Comparison of ENCODE assay signal across 16 cellular contexts in the genomic region with DNA sequence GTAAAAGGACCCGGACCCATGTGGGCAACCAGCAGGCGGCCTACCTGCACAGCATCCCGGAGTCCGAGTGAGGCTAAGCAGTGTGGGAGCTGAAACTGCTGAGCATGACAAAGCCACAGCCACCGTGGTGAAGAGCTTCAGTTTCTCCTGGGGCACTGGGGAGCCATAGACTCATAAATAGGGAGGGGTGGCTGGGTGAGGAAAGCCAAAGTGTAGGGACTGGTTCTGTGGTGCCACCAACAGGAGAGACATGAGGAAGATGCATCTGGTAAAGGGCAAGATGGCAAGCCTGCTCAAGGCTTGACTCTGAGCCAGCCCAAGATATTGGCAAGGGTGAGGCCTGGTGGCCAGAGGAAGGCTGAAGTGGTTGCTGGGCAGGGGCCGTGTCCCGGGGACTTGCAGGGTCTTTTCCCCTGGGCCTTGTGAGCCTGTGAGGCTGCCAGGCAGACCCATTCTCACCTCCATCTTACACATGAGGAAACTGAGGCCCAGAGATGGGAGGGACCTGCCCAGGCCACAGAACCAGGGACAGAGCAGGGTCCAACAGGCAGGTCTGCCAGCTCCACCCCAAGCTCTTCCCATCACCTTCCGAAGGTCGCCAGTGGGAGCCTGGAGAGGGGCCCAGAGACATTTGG. TPM values are rescaled to one million over a fixed set of nuclear protein-coding genes. Genes with fewer than 3 reads are reported as not detected.
DNase-seq lines count a peak whose midpoint lies in the region; ATAC-seq and TF ChIP-seq lines count a peak whose summit lies in the region.
"Had no signal": no experiment of that assay in that cellular context is flagged by ENCODE, and none has a peak within 500 bp of the region (broad histone marks: within the 10 kb centered on the region; RNA-seq: fewer than 3 reads in every experiment).

No MANE protein-coding gene starts in this region.

- H3K27me3 ChIP-seq in CD4-positive, alpha-beta memory T cell (ENCODE audit: insufficient read depth, low read length): no peaks in the 10 kb centered on the region
- no peaks in the 10 kb centered on the region for H3K27me3 ChIP-seq in OCI-LY3 (ENCODE audit: low read depth, low read length)

- peaks cover 15 to 34% of the 10 kb centered on the region in 2 donors for H3K36me3 Mint-ChIP-seq in CD4-positive, alpha-beta memory T cell
- peaks cover 14% of the 10 kb centered on the region for H3K36me3 Mint-ChIP-seq in activated naive CD8-positive, alpha-beta T cell treated with anti-CD3 and anti-CD28 coated beads for 36 hours
- H3K36me3 Mint-ChIP-seq in natural killer cell treated with Interleukin-12 subunit alpha and Interleukin-12 subunit beta and Interleukin-15 and Interleukin-18, amount 100 ng/mL, for 72 hours: peaks cover 6% of the 10 kb centered on the region

- no peak overlapping the region for H3K4me3 ChIP-seq in CD4-positive, alpha-beta memory T cell (ENCODE audit: low read length in 2 of 2)
- H3K4me3 ChIP-seq in OCI-LY3 (ENCODE audit: low read length): no peak overlapping the region

- H4K20me1 ChIP-seq in OCI-LY3 (ENCODE audit: insufficient read depth, low read length): no peaks in the 10 kb centered on the region

- CTCF ChIA-PET in CD4-positive, alpha-beta memory T cell (lab: Charles Lee; ENCODE audit: partially characterized antibody): interaction anchor here (0.9 to 5.7 kb wide), 10 partner anchors 11 to 159 kb away, joined by 3 to 38 read pairs (median 4); a partner anchor contains a TSS

- no peak for ATAC-seq in natural killer cell treated with Interleukin-12 subunit alpha and Interleukin-12 subunit beta and Interleukin-15 and Interleukin-18, amount 100 ng/mL, for 72 hours
- no peak for ATAC-seq in HG02885 (IDR thresholded peaks at IDR 0.05; ENCODE audit: poor library complexity, unreplicated experiment)
- ATAC-seq: left cardiac atrium had no signal

- no peak for DNase-seq in CD4-positive, alpha-beta memory T cell
- no peak for DNase-seq in activated naive CD8-positive, alpha-beta T cell treated with anti-CD3 and anti-CD28 coated beads for 36 hours
- DNase-seq in natural killer cell treated with Interleukin-12 subunit alpha and Interleukin-12 subunit beta and Interleukin-15 and Interleukin-18, amount 100 ng/mL, for 72 hours (ENCODE audit: low spot score): no peak
- DNase-seq in occipital lobe (lab: John Stamatoyannopoulos, UW): no peak
- DNase-seq in NOMO-1 treated with DMSO at 0.1 percent for 48 hours (lab: John Stamatoyannopoulos, UW; ENCODE audit: unreplicated experiment): no peak
- DNase-seq: activated CD4-positive, CD25-positive, alpha-beta regulatory T cell; central memory CD4-positive, alpha-beta T cell; KG1; NCI-H2171 treated with DMSO at 0.1 percent for 48 hours; NCI-H774; SW 1271; trophoblast cell had no signal

- peak; percentile 18 for TF ChIP-seq CTCF in OCI-LY3 (IDR thresholded peaks at IDR 0.05; ENCODE audit: low read depth, low read length)

- no peak overlapping the region for H2AFZ ChIP-seq in OCI-LY3 (ENCODE audit: low read depth, low read length)
- H2AFZ ChIP-seq: parathyroid adenoma had no signal

- H3K4me2 ChIP-seq in OCI-LY3 (ENCODE audit: low read length): no peak overlapping the region

- no peak overlapping the region for H3K27ac ChIP-seq in CD4-positive, alpha-beta memory T cell (ENCODE audit: low read depth, low read length)
- no peak overlapping the region for H3K27ac ChIP-seq in OCI-LY3 (ENCODE audit: low read length)
- H3K27ac ChIP-seq: parathyroid adenoma had no signal

- no peak overlapping the region for H3K4me3 Mint-ChIP-seq in CD4-positive, alpha-beta memory T cell
- no peak overlapping the region for H3K4me3 Mint-ChIP-seq in activated naive CD8-positive, alpha-beta T cell treated with anti-CD3 and anti-CD28 coated beads for 36 hours
- H3K4me3 Mint-ChIP-seq in natural killer cell treated with Interleukin-12 subunit alpha and Interleukin-12 subunit beta and Interleukin-15 and Interleukin-18, amount 100 ng/mL, for 72 hours: no peak overlapping the region

- no peaks in the 10 kb centered on the region for H3K9me3 Mint-ChIP-seq in CD4-positive, alpha-beta memory T cell
- no peaks in the 10 kb centered on the region for H3K9me3 Mint-ChIP-seq in activated naive CD8-positive, alpha-beta T cell treated with anti-CD3 and anti-CD28 coated beads for 36 hours
- H3K9me3 Mint-ChIP-seq in natural killer cell treated with Interleukin-12 subunit alpha and Interleukin-12 subunit beta and Interleukin-15 and Interleukin-18, amount 100 ng/mL, for 72 hours: no peaks in the 10 kb centered on the region

- no peaks in the 10 kb centered on the region for H3K9me3 ChIP-seq in CD4-positive, alpha-beta memory T cell (ENCODE audit: control insufficient read depth in 1 of 2, low read length in 2 of 2)
- no peaks in the 10 kb centered on the region for H3K9me3 ChIP-seq in OCI-LY3 (ENCODE audit: insufficient read depth, low read length)

- POLR2A ChIA-PET in CD4-positive, alpha-beta memory T cell (lab: Charles Lee; ENCODE audit: partially characterized antibody): interaction anchor here (2.8 to 9.8 kb wide), 4 partner anchors 12 to 68 kb away, joined by 13 to 147 read pairs (median 73); a partner anchor contains a TSS

- H3K27ac Mint-ChIP-seq in CD4-positive, alpha-beta memory T cell: peak overlapping the region; percentile 37 to 90 (median 74)
- H3K27ac Mint-ChIP-seq in activated naive CD8-positive, alpha-beta T cell treated with anti-CD3 and anti-CD28 coated beads for 36 hours: peak overlapping the region; percentile 10
- peak overlapping the region; percentile 60 to 85 for H3K27ac Mint-ChIP-seq in natural killer cell treated with Interleukin-12 subunit alpha and Interleukin-12 subunit beta and Interleukin-15 and Interleukin-18, amount 100 ng/mL, for 72 hours

- H3K36me3 ChIP-seq in CD4-positive, alpha-beta memory T cell (ENCODE audit: insufficient read depth, low read length): peaks cover 35% of the 10 kb centered on the region
- peaks cover 43% of the 10 kb centered on the region for H3K36me3 ChIP-seq in OCI-LY3 (replicated peaks; ENCODE audit: low read depth, low read length)

- no peaks in the 10 kb centered on the region for H3K79me2 ChIP-seq in OCI-LY3 (ENCODE audit: low read length)
- H3K79me2 ChIP-seq: parathyroid adenoma had no signal

- no peak overlapping the region for H3K9ac ChIP-seq in OCI-LY3 (ENCODE audit: low read length)
- H3K9ac ChIP-seq: parathyroid adenoma had no signal

- H3K4me1 Mint-ChIP-seq in CD4-positive, alpha-beta memory T cell: peaks cover 43 to 85% (median 63%) of the 10 kb centered on the region in 4 donors
- peaks cover 65% of the 10 kb centered on the region for H3K4me1 Mint-ChIP-seq in activated naive CD8-positive, alpha-beta T cell treated with anti-CD3 and anti-CD28 coated beads for 36 hours
- peaks cover 53 to 64% of the 10 kb centered on the region in 2 donors for H3K4me1 Mint-ChIP-seq in natural killer cell treated with Interleukin-12 subunit alpha and Interleukin-12 subunit beta and Interleukin-15 and Interleukin-18, amount 100 ng/mL, for 72 hours (ENCODE audit: low read depth in 2 of 2)

- intact Hi-C loops in CD4-positive, alpha-beta memory T cell (cut with micrococcal nuclease): loop anchor here (1.0 kb wide), 1 partner anchor 45 kb away; no protein-coding TSS in a partner anchor

- peaks cover 71% of the 10 kb centered on the region for H3K4me1 ChIP-seq in CD4-positive, alpha-beta memory T cell (ENCODE audit: insufficient read depth, low read length)
- peaks cover 52% of the 10 kb centered on the region for H3K4me1 ChIP-seq in OCI-LY3 (ENCODE audit: low read length)
- H3K4me1 ChIP-seq: parathyroid adenoma had no signal

- H3K27me3 Mint-ChIP-seq in CD4-positive, alpha-beta memory T cell: no peaks in the 10 kb centered on the region
- H3K27me3 Mint-ChIP-seq in activated naive CD8-positive, alpha-beta T cell treated with anti-CD3 and anti-CD28 coated beads for 36 hours: peaks cover 4% of the 10 kb centered on the region
- no peaks in the 10 kb centered on the region for H3K27me3 Mint-ChIP-seq in natural killer cell treated with Interleukin-12 subunit alpha and Interleukin-12 subunit beta and Interleukin-15 and Interleukin-18, amount 100 ng/mL, for 72 hours

RNA-seq across cellular contexts. Expression of a gene that starts 30.4 kb away (rescaled TPM):
- 100 to 1,000 TPM; 169 to 177 TPM for total RNA-seq in CD4-positive, alpha-beta memory T cell
- polyA plus RNA-seq in CD4-positive, alpha-beta memory T cell: 10 to 100 TPM; 39.4 to 57.0 TPM
- 10 to 100 TPM; 16.6 to 17.3 TPM for total RNA-seq in activated naive CD8-positive, alpha-beta T cell treated with anti-CD3 and anti-CD28 coated beads for 36 hours
- total RNA-seq in natural killer cell treated with Interleukin-12 subunit alpha and Interleukin-12 subunit beta and Interleukin-15 and Interleukin-18, amount 100 ng/mL, for 72 hours: 10 to 100 TPM; 36.0 to 41.1 TPM
- total RNA-seq in occipital lobe: 2.3 TPM

Comparison
In these comparisons a context has a peak if more than half of its experiments do, and no peak if none do; other contexts are left out.
1. H3K27ac Mint-ChIP-seq: peak in every context shown above with its lines; median percentile 74 in CD4-positive, alpha-beta memory T cell; 72 in natural killer cell treated with Interleukin-12 subunit alpha and Interleukin-12 subunit beta and Interleukin-15 and Interleukin-18, amount 100 ng/mL, for 72 hours; 10 in activated naive CD8-positive, alpha-beta T cell treated with anti-CD3 and anti-CD28 coated beads for 36 hours.
2. RNA of a gene that starts 30.4 kb away (total RNA-seq): 169 to 177 TPM in CD4-positive, alpha-beta memory T cell; 36.0 to 41.1 TPM in natural killer cell treated with Interleukin-12 subunit alpha and Interleukin-12 subunit beta and Interleukin-15 and Interleukin-18, amount 100 ng/mL, for 72 hours, 16.6 to 17.3 TPM in activated naive CD8-positive, alpha-beta T cell treated with anti-CD3 and anti-CD28 coated beads for 36 hours and 2.3 TPM in occipital lobe (single experiment); every median in the first group is over 4 times any median in the second.